In genomic region chr3:178514411-178514800, GRCh38 we compare ENCODE assay signal across 31 cellular contexts. TPM values are rescaled to one million over a fixed set of nuclear protein-coding genes. Genes with fewer than 3 reads are reported as not detected.
"Had no signal": no experiment of that assay in that cellular context is flagged by ENCODE, and none has a peak within 500 bp of the region (broad histone marks: within the 10 kb centered on the region; RNA-seq: fewer than 3 reads in every experiment).

No MANE protein-coding gene starts in this region.

- H3K4me1 Mint-ChIP-seq: activated B cell treated with CpG ODN at 0.5 μM for 24 hours; activated CD4-positive, alpha-beta T cell treated with anti-CD3 and anti-CD28 coated beads for 36 hours; activated naive CD8-positive, alpha-beta T cell treated with anti-CD3 and anti-CD28 coated beads for 36 hours; central memory CD8-positive, alpha-beta T cell; immature natural killer cell; natural killer cell; stimulated activated memory B cell treated with anti-CD40 and anti-IgM and Interleukin-4, amounts not matched to agents 10 μg/mL and 1 μg/mL and 100 μg/mL, for 72 hours had no signal

- H3K4me1 ChIP-seq: left lung, sigmoid colon, suprapubic skin, tibial nerve had no signal

- H3K9me3 Mint-ChIP-seq: activated B cell treated with CpG ODN at 0.5 μM for 24 hours; activated naive CD8-positive, alpha-beta T cell treated with anti-CD3 and anti-CD28 coated beads for 36 hours; activated T-cell treated with anti-CD3 and anti-CD28 coated beads, Interleukin-2, amount 50 U/mL, for 24 hours; activated T-helper 2 cell treated with anti-CD3 and anti-CD28 coated beads, Interferon-gamma antibody, Interleukin-2, Interleukin-4, amounts not matched to agents 10 μg/mL and 5 μg/mL and 100 μg/mL, durations not matched to agents 14 hours and 24 hours and 36 hours; central memory CD8-positive, alpha-beta T cell; mesothelial cell of epicardium; stimulated activated memory B cell treated with anti-CD40 and anti-IgM and Interleukin-4, amounts not matched to agents 10 μg/mL and 1 μg/mL and 100 μg/mL, for 72 hours had no signal

- H3K4me3 Mint-ChIP-seq: activated B cell treated with CpG ODN at 0.5 μM for 24 hours; activated CD4-positive, alpha-beta T cell treated with anti-CD3 and anti-CD28 coated beads for 36 hours; activated naive CD8-positive, alpha-beta T cell treated with anti-CD3 and anti-CD28 coated beads for 36 hours; activated T-cell treated with anti-CD3 and anti-CD28 coated beads, Interleukin-2, amount 50 U/mL, for 24 hours; central memory CD8-positive, alpha-beta T cell; immature natural killer cell; mesothelial cell of epicardium; natural killer cell; stimulated activated memory B cell treated with anti-CD40 and anti-IgM and Interleukin-4, amounts not matched to agents 10 μg/mL and 1 μg/mL and 100 μg/mL, for 72 hours had no signal

- H2AFZ ChIP-seq: hepatocyte had no signal

- H3K4me3 ChIP-seq: hepatocyte, left lung, sigmoid colon, smooth muscle cell, stomach, suprapubic skin, tibial nerve had no signal

- H3K27me3 ChIP-seq: left lung, sigmoid colon, stomach, suprapubic skin, tibial nerve had no signal

- FAIRE-seq: astrocyte, colon had no signal

- H3K27ac Mint-ChIP-seq: activated B cell treated with CpG ODN at 0.5 μM for 24 hours; activated CD4-positive, alpha-beta T cell treated with anti-CD3 and anti-CD28 coated beads for 36 hours; activated naive CD8-positive, alpha-beta T cell treated with anti-CD3 and anti-CD28 coated beads for 36 hours; activated T-cell treated with anti-CD3 and anti-CD28 coated beads, Interleukin-2, amount 50 U/mL, for 24 hours; activated T-helper 2 cell treated with anti-CD3 and anti-CD28 coated beads, Interferon-gamma antibody, Interleukin-2, Interleukin-4, amounts not matched to agents 10 μg/mL and 5 μg/mL and 100 μg/mL, durations not matched to agents 14 hours and 24 hours and 36 hours; immature natural killer cell; natural killer cell; progenitor cell of endocrine pancreas; stimulated activated memory B cell treated with anti-CD40 and anti-IgM and Interleukin-4, amounts not matched to agents 10 μg/mL and 1 μg/mL and 100 μg/mL, for 72 hours had no signal

- H3K36me3 ChIP-seq: left lung, sigmoid colon, stomach, suprapubic skin, tibial nerve had no signal

- H3K4me2 ChIP-seq: hepatocyte had no signal

- DNase-seq: activated B cell treated with CpG ODN at 0.5 μM for 24 hours; activated CD4-positive, alpha-beta T cell treated with anti-CD3 and anti-CD28 coated beads for 36 hours; activated CD4-positive, alpha-beta T cell treated with anti-CD3 and anti-CD28 coated beads, Interleukin-2, amount 50 U/mL, for 4 hours; activated CD8-positive, alpha-beta memory T cell treated with anti-CD3 and anti-CD28 coated beads for 24 hours; activated CD8-positive, alpha-beta memory T cell treated with anti-CD3 and anti-CD28 coated beads, Interleukin-2, amount 50 U/mL, for 4 hours; activated naive CD4-positive, alpha-beta T cell; activated naive CD8-positive, alpha-beta T cell treated with anti-CD3 and anti-CD28 coated beads for 36 hours; activated T-cell treated with anti-CD3 and anti-CD28 coated beads, Interleukin-2, amount 50 U/mL, for 24 hours; effector memory CD4-positive, alpha-beta T cell; foreskin melanocyte; immature natural killer cell; left lung; natural killer cell; retina; sigmoid colon; stimulated activated CD4-positive, alpha-beta T cell treated with anti-CD3 and anti-CD28 coated beads, Interleukin-15, amount 100 ng/mL, for 24 hours; stomach had no signal

- H3K9me3 ChIP-seq: left lung, sigmoid colon, stomach, suprapubic skin, tibial nerve had no signal

- ATAC-seq: activated CD4-positive, alpha-beta T cell treated with anti-CD3 and anti-CD28 coated beads for 36 hours; left lung; natural killer cell; stimulated activated memory B cell treated with anti-CD40 and anti-IgM and Interleukin-4, amounts not matched to agents 10 μg/mL and 1 μg/mL and 100 μg/mL, for 72 hours had no signal

- H3K27me3 Mint-ChIP-seq: activated B cell treated with CpG ODN at 0.5 μM for 24 hours, progenitor cell of endocrine pancreas had no signal

- H3K79me2 ChIP-seq: hepatocyte had no signal

- H3K27ac ChIP-seq: hepatocyte, left lung, sigmoid colon, stomach, suprapubic skin, tibial nerve had no signal

- H3K36me3 Mint-ChIP-seq: activated naive CD8-positive, alpha-beta T cell treated with anti-CD3 and anti-CD28 coated beads for 36 hours; immature natural killer cell; mesothelial cell of epicardium; natural killer cell; stimulated activated memory B cell treated with anti-CD40 and anti-IgM and Interleukin-4, amounts not matched to agents 10 μg/mL and 1 μg/mL and 100 μg/mL, for 72 hours had no signal

RNA-seq across cellular contexts. Expression of gene KCNMB2, which starts 21.8 kb away (rescaled TPM):
- total RNA-seq: activated B cell treated with CpG ODN at 0.5 μM for 24 hours; activated CD4-positive, alpha-beta T cell treated with anti-CD3 and anti-CD28 coated beads for 36 hours; activated naive CD8-positive, alpha-beta T cell treated with anti-CD3 and anti-CD28 coated beads for 36 hours; activated T-helper 2 cell treated with anti-CD3 and anti-CD28 coated beads, Interferon-gamma antibody, Interleukin-2, Interleukin-4, amounts not matched to agents 10 μg/mL and 5 μg/mL and 100 μg/mL, durations not matched to agents 14 hours and 24 hours and 36 hours; astrocyte; dermis microvascular lymphatic vessel endothelial cell; lung microvascular endothelial cell; natural killer cell; osteocyte; progenitor cell of endocrine pancreas; tibial nerve had no signal
- polyA plus RNA-seq: hepatocyte, immature natural killer cell, smooth muscle cell had no signal
